In genomic region chr6:24718449-24719124, GRCh38 we compare ENCODE assay signal across 1 cellular context.
A peak's percentile ranks its signal among the peaks of the same experiment; 100 is the strongest.
TF ChIP-seq lines count a peak whose summit lies in the region.

No MANE protein-coding gene starts in this region.

TF ChIP-seq in GM12878, 131 proteins besides CTCF, POLR2A, EP300 and RAD21:
- no peak for TF ChIP-seq ESRRA (IDR thresholded peaks at IDR 0.05; ENCODE audit: low read length)
- TF ChIP-seq CREB1 (IDR thresholded peaks at IDR 0.05; ENCODE audit: low read depth) = 0 out of 2 replicates have a peak, but pooled peaks have one; percentile 14
- TF ChIP-seq NKRF (conservative IDR thresholded peaks at IDR 0.05) = 0 out of 2 replicates have a peak, but pooled peaks have one; percentile 9
